1 cellular context compared by ENCODE assay signal in genomic region chr17:17835415-17836249, GRCh38.
TF ChIP-seq lines count a peak whose summit lies in the region.

No MANE protein-coding gene starts in this region.

TF ChIP-seq in K562, 482 proteins besides CTCF, POLR2A, EP300 and RAD21 (continued from another document and continues in another):
- no peak for TF ChIP-seq CREB5 (CRISPR knock-in tag; IDR thresholded peaks at IDR 0.05)
- 0 out of 2 replicates have a peak, but pooled peaks have one; percentile 30 for TF ChIP-seq NCOA1 (IDR thresholded peaks at IDR 0.05; ENCODE audit: low read depth)
- TF ChIP-seq ZFPM2 (CRISPR knock-in tag; IDR thresholded peaks at IDR 0.05) = no peak
- no peak for TF ChIP-seq SRF (CRISPR knock-in tag; IDR thresholded peaks at IDR 0.05)
- TF ChIP-seq HNRNPLL (IDR thresholded peaks at IDR 0.05; ENCODE audit: low read depth, low read length, poor library complexity, severe bottlenecking) = no peak
- TF ChIP-seq TEAD4 (IDR thresholded peaks at IDR 0.05; ENCODE audit: low read length) = no peak
- TF ChIP-seq TEAD4 (CRISPR knock-in tag; IDR thresholded peaks at IDR 0.05; ENCODE audit: borderline replicate concordance) = no peak
- TF ChIP-seq CREB3 (tag; conservative IDR thresholded peaks at IDR 0.05; ENCODE audit: low read depth) = no peak; the same call in 1 of the 2 replicates
- TF ChIP-seq BCL6 (CRISPR knock-in tag; IDR thresholded peaks at IDR 0.05) = 0 out of 2 replicates have a peak, but pooled peaks have one; percentile 56
- no peak for TF ChIP-seq SAFB (IDR thresholded peaks at IDR 0.05; ENCODE audit: borderline replicate concordance, low read depth, low read length)
- no peak for TF ChIP-seq HINFP (tag; conservative IDR thresholded peaks at IDR 0.05; ENCODE audit: low read depth)
- 0 out of 2 replicates have a peak, but pooled peaks have one; percentile 28 for TF ChIP-seq ZNF644 (tag; IDR thresholded peaks at IDR 0.05; ENCODE audit: low read depth)
- no peak for TF ChIP-seq ZFP30 (CRISPR knock-in tag; IDR thresholded peaks at IDR 0.05; ENCODE audit: borderline replicate concordance)
- no peak for TF ChIP-seq BACH1 (tag; IDR thresholded peaks at IDR 0.05)
- TF ChIP-seq SRSF1 (IDR thresholded peaks at IDR 0.05; ENCODE audit: low read depth, low read length) = no peak
- TF ChIP-seq ZNF263 (CRISPR knock-in tag; IDR thresholded peaks at IDR 0.05; ENCODE audit: borderline replicate concordance) = peak; percentile 11; the same call in 1 of the 2 replicates
- no peak for TF ChIP-seq SAFB2 (IDR thresholded peaks at IDR 0.05; ENCODE audit: borderline replicate concordance, low read depth, low read length, severe bottlenecking)
- no peak for TF ChIP-seq RBM39 (optimal IDR thresholded peaks at IDR 0.05; ENCODE audit: low read depth, low read length)
- no peak for TF ChIP-seq KLF16 (IDR thresholded peaks at IDR 0.05)
- TF ChIP-seq CLOCK (CRISPR knock-in tag; IDR thresholded peaks at IDR 0.05; ENCODE audit: borderline replicate concordance) = no peak
- no peak for TF ChIP-seq NEUROD1 (IDR thresholded peaks at IDR 0.05; ENCODE audit: borderline replicate concordance, low read depth, low read length, partially characterized antibody)
- TF ChIP-seq NCOA2 (IDR thresholded peaks at IDR 0.05; ENCODE audit: partially characterized antibody in 2 of 2) = no peak
- no peak for TF ChIP-seq CCNT2 (IDR thresholded peaks at IDR 0.05; ENCODE audit: borderline replicate concordance, extremely low read depth, insufficient read length, low read depth, low read length)
- no peak for TF ChIP-seq ZNF518B (CRISPR knock-in tag; IDR thresholded peaks at IDR 0.05)
- no peak for TF ChIP-seq POU5F1 (IDR thresholded peaks at IDR 0.05; ENCODE audit: borderline replicate concordance, low read depth, low read length, partially characterized antibody)
- TF ChIP-seq ASH1L (IDR thresholded peaks at IDR 0.05; ENCODE audit: borderline replicate concordance, low read depth, partially characterized antibody) = no peak
- TF ChIP-seq ZBTB12 (CRISPR knock-in tag; IDR thresholded peaks at IDR 0.05) = no peak
- no peak for TF ChIP-seq ZNF24 (IDR thresholded peaks at IDR 0.05)
- TF ChIP-seq PATZ1 (CRISPR knock-in tag; IDR thresholded peaks at IDR 0.05; ENCODE audit: borderline replicate concordance) = no peak
- TF ChIP-seq RFX5 (IDR thresholded peaks at IDR 0.05; ENCODE audit: low read depth, low read length) = no peak
